In genomic region chr6:136889271-136890193, GRCh38 we compare ENCODE assay signal across 1 cellular context.
TF ChIP-seq lines count a peak whose summit lies in the region.

No MANE protein-coding gene starts in this region.

TF ChIP-seq in A549, 52 proteins besides CTCF, POLR2A, EP300 and RAD21 (continued from another document):
- TF ChIP-seq, protein P1, sequence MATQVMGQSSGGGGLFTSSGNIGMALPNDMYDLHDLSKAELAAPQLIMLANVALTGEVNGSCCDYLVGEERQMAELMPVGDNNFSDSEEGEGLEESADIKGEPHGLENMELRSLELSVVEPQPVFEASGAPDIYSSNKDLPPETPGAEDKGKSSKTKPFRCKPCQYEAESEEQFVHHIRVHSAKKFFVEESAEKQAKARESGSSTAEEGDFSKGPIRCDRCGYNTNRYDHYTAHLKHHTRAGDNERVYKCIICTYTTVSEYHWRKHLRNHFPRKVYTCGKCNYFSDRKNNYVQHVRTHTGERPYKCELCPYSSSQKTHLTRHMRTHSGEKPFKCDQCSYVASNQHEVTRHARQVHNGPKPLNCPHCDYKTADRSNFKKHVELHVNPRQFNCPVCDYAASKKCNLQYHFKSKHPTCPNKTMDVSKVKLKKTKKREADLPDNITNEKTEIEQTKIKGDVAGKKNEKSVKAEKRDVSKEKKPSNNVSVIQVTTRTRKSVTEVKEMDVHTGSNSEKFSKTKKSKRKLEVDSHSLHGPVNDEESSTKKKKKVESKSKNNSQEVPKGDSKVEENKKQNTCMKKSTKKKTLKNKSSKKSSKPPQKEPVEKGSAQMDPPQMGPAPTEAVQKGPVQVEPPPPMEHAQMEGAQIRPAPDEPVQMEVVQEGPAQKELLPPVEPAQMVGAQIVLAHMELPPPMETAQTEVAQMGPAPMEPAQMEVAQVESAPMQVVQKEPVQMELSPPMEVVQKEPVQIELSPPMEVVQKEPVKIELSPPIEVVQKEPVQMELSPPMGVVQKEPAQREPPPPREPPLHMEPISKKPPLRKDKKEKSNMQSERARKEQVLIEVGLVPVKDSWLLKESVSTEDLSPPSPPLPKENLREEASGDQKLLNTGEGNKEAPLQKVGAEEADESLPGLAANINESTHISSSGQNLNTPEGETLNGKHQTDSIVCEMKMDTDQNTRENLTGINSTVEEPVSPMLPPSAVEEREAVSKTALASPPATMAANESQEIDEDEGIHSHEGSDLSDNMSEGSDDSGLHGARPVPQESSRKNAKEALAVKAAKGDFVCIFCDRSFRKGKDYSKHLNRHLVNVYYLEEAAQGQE (IDR thresholded peaks at IDR 0.05): no peak
- TF ChIP-seq ZC3H11A (IDR thresholded peaks at IDR 0.05): no peak
- no peak for TF ChIP-seq GATA3 (IDR thresholded peaks at IDR 0.05; ENCODE audit: borderline replicate concordance)
- no peak for TF ChIP-seq CBX8 (IDR thresholded peaks at IDR 0.05)
- TF ChIP-seq RNF2 (IDR thresholded peaks at IDR 0.05; ENCODE audit: borderline replicate concordance, low read depth): no peak
- TF ChIP-seq BHLHE40 (IDR thresholded peaks at IDR 0.05; ENCODE audit: low read depth, low read length): no peak
- no peak for TF ChIP-seq KDM1A (IDR thresholded peaks at IDR 0.05; ENCODE audit: low read depth)
- no peak for TF ChIP-seq HDAC2 (IDR thresholded peaks at IDR 0.05)
- TF ChIP-seq PBX3 (IDR thresholded peaks at IDR 0.05): no peak
